8 cellular contexts compared by ENCODE assay signal in genomic region chr15:86743283-86743903, GRCh38.
DNase-seq lines count a peak whose midpoint lies in the region; ATAC-seq and TF ChIP-seq lines count a peak whose summit lies in the region.

No MANE protein-coding gene starts in this region.

- no peak for TF ChIP-seq CTCF in left lung (IDR thresholded peaks at IDR 0.05)

- H3K9me3 Mint-ChIP-seq in activated naive CD4-positive, alpha-beta T cell treated with anti-CD3 and anti-CD28 coated beads, Interleukin-2, amount 10 ng/mL, durations not matched to agents 7 days and 5 days, result no peaks in the 10 kb centered on the region

- H3K36me3 ChIP-seq in left lung, result no peaks in the 10 kb centered on the region

- no peaks in the 10 kb centered on the region for H3K9me3 ChIP-seq in left lung

- no peak overlapping the region for H3K4me3 Mint-ChIP-seq in activated naive CD4-positive, alpha-beta T cell treated with anti-CD3 and anti-CD28 coated beads, Interleukin-2, amount 10 ng/mL, durations not matched to agents 7 days and 5 days

- no peak overlapping the region for H3K27ac ChIP-seq in left lung

- CTCF ChIA-PET in activated naive CD4-positive, alpha-beta T cell treated with anti-CD3 and anti-CD28 coated beads, Interleukin-2, amount 10 ng/mL, durations not matched to agents 7 days and 5 days (lab: Charles Lee), result interaction anchor here (0.6 to 6.6 kb wide), 15 partner anchors 11 to 885 kb away, joined by 3 to 79 read pairs (median 4); no protein-coding TSS in a partner anchor

- no peaks in the 10 kb centered on the region for H3K36me3 Mint-ChIP-seq in activated naive CD4-positive, alpha-beta T cell treated with anti-CD3 and anti-CD28 coated beads, Interleukin-2, amount 10 ng/mL, durations not matched to agents 7 days and 5 days

- no peaks in the 10 kb centered on the region for H3K27me3 ChIP-seq in left lung

- H3K4me3 ChIP-seq in left lung, result no peak overlapping the region

- H3K27me3 Mint-ChIP-seq in activated naive CD4-positive, alpha-beta T cell treated with anti-CD3 and anti-CD28 coated beads, Interleukin-2, amount 10 ng/mL, durations not matched to agents 7 days and 5 days, result peaks cover 4% of the 10 kb centered on the region

- H3K4me1 Mint-ChIP-seq in activated naive CD4-positive, alpha-beta T cell treated with anti-CD3 and anti-CD28 coated beads, Interleukin-2, amount 10 ng/mL, durations not matched to agents 7 days and 5 days, result no peaks in the 10 kb centered on the region

- no peaks in the 10 kb centered on the region for H3K4me1 ChIP-seq in left lung

- H3K27ac Mint-ChIP-seq in activated naive CD4-positive, alpha-beta T cell treated with anti-CD3 and anti-CD28 coated beads, Interleukin-2, amount 10 ng/mL, durations not matched to agents 7 days and 5 days, result no peak overlapping the region

- intact Hi-C loops in left lung (cut with DNase I), result no loop called here

- DNase-seq in DMS 273 (lab: John Stamatoyannopoulos, UW; ENCODE audit: unreplicated experiment) (peak; percentile 59), DMS 273 treated with DMSO at 0.1 percent for 48 hours (lab: John Stamatoyannopoulos, UW) (no peak), RPMI8226 (peak; percentile 28), left lung (no peak), cerebellar nuclear complex (lab: John Stamatoyannopoulos, UW) (no peak)
- peak; percentile 63 for DNase-seq in activated naive CD4-positive, alpha-beta T cell treated with anti-CD3 and anti-CD28 coated beads, Interleukin-2, amount 10 ng/mL, durations not matched to agents 7 days and 5 days
- DNase-seq in stimulated activated CD8-positive, alpha-beta memory T cell treated with anti-CD3 and anti-CD28 coated beads, Interleukin-7, amount 100 ng/mL, for 48 hours (ENCODE audit: extremely low read depth in 1 of 2, low read depth in 1 of 2), result peak; percentile 36 to 47

- ATAC-seq in left lung (peak; percentile 43), HG02885 (IDR thresholded peaks at IDR 0.05; ENCODE audit: poor library complexity, unreplicated experiment) (no peak)

Comparison
In these comparisons a context has a peak if more than half of its experiments do, and no peak if none do; other contexts are left out.
1. DNase-seq: peak in DMS 273 (single experiment), RPMI8226 (single experiment), activated naive CD4-positive, alpha-beta T cell treated with anti-CD3 and anti-CD28 coated beads, Interleukin-2, amount 10 ng/mL, durations not matched to agents 7 days and 5 days (single experiment) and stimulated activated CD8-positive, alpha-beta memory T cell treated with anti-CD3 and anti-CD28 coated beads, Interleukin-7, amount 100 ng/mL, for 48 hours (2 of 2); none in DMS 273 treated with DMSO at 0.1 percent for 48 hours (single experiment), left lung (0 of 2) and cerebellar nuclear complex (0 of 2).